1 cellular context compared by ENCODE assay signal in the genomic region with DNA sequence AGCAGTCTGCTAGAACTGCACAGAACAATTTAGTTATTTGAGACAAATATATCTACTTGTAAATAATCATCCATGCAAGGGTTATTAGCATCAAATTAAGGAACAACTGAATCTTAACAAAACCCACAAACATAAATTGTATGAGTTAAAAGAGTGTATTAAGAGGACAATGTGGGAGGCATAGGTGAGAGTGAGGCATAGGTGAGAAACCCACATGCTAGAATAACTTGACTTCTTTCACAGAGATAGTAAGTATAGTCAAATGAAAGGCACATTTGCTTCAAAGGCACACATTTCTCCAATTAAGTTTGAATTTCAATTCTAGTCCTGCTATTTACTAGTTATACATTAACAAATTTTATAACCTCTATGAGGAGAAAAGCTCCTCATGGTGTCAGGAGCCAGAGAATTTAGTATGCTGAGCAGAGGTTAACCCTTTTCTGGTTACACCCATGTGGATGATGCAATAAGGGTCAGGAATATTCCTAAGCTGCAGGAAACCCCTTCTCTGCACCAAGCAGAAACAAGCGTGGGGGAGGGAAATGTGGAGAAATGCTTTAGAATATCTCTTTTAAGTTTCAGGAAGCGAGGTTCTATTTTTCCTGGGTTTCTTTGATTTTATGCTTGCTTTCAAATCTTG.
TF ChIP-seq lines count a peak whose summit lies in the region.

No MANE protein-coding gene starts in this region.

TF ChIP-seq in GM23338, 12 proteins besides CTCF, POLR2A, EP300 and RAD21 (continued from another document):
- TF ChIP-seq, protein P1, sequence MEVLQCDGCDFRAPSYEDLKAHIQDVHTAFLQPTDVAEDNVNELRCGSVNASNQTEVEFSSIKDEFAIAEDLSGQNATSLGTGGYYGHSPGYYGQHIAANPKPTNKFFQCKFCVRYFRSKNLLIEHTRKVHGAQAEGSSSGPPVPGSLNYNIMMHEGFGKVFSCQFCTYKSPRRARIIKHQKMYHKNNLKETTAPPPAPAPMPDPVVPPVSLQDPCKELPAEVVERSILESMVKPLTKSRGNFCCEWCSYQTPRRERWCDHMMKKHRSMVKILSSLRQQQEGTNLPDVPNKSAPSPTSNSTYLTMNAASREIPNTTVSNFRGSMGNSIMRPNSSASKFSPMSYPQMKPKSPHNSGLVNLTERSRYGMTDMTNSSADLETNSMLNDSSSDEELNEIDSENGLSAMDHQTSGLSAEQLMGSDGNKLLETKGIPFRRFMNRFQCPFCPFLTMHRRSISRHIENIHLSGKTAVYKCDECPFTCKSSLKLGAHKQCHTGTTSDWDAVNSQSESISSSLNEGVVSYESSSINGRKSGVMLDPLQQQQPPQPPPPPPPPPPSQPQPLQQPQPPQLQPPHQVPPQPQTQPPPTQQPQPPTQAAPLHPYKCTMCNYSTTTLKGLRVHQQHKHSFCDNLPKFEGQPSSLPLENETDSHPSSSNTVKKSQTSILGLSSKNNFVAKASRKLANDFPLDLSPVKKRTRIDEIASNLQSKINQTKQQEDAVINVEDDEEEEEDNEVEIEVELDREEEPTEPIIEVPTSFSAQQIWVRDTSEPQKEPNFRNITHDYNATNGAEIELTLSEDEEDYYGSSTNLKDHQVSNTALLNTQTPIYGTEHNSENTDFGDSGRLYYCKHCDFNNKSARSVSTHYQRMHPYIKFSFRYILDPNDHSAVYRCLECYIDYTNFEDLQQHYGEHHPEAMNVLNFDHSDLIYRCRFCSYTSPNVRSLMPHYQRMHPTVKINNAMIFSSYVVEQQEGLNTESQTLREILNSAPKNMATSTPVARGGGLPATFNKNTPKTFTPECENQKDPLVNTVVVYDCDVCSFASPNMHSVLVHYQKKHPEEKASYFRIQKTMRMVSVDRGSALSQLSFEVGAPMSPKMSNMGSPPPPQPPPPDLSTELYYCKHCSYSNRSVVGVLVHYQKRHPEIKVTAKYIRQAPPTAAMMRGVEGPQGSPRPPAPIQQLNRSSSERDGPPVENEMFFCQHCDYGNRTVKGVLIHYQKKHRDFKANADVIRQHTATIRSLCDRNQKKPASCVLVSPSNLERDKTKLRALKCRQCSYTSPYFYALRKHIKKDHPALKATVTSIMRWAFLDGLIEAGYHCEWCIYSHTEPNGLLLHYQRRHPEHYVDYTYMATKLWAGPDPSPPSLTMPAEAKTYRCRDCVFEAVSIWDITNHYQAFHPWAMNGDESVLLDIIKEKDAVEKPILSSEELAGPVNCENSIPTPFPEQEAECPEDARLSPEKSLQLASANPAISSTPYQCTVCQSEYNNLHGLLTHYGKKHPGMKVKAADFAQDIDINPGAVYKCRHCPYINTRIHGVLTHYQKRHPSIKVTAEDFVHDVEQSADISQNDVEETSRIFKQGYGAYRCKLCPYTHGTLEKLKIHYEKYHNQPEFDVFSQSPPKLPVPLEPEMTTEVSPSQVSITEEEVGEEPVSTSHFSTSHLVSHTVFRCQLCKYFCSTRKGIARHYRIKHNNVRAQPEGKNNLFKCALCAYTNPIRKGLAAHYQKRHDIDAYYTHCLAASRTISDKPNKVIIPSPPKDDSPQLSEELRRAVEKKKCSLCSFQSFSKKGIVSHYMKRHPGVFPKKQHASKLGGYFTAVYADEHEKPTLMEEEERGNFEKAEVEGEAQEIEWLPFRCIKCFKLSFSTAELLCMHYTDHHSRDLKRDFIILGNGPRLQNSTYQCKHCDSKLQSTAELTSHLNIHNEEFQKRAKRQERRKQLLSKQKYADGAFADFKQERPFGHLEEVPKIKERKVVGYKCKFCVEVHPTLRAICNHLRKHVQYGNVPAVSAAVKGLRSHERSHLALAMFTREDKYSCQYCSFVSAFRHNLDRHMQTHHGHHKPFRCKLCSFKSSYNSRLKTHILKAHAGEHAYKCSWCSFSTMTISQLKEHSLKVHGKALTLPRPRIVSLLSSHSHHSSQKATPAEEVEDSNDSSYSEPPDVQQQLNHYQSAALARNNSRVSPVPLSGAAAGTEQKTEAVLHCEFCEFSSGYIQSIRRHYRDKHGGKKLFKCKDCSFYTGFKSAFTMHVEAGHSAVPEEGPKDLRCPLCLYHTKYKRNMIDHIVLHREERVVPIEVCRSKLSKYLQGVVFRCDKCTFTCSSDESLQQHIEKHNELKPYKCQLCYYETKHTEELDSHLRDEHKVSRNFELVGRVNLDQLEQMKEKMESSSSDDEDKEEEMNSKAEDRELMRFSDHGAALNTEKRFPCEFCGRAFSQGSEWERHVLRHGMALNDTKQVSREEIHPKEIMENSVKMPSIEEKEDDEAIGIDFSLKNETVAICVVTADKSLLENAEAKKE (CRISPR knock-in tag; IDR thresholded peaks at IDR 0.05) = no peak
- TF ChIP-seq NANOG (IDR thresholded peaks at IDR 0.05; ENCODE audit: borderline replicate concordance) (no peak), STAT1 (IDR thresholded peaks at IDR 0.05; ENCODE audit: unreplicated experiment) (no peak), CREB1 (CRISPR knock-in tag; IDR thresholded peaks at IDR 0.05; ENCODE audit: low read depth) (no peak), ZNF331 (CRISPR knock-in tag; IDR thresholded peaks at IDR 0.05; ENCODE audit: low read depth) (no peak), EZH2 (IDR thresholded peaks at IDR 0.05; ENCODE audit: low read depth, unreplicated experiment) (no peak), JUNB (IDR thresholded peaks at IDR 0.05; ENCODE audit: unreplicated experiment) (no peak), ZNF114 (CRISPR knock-in tag; IDR thresholded peaks at IDR 0.05) (no peak)
- TF ChIP-seq, protein P2, sequence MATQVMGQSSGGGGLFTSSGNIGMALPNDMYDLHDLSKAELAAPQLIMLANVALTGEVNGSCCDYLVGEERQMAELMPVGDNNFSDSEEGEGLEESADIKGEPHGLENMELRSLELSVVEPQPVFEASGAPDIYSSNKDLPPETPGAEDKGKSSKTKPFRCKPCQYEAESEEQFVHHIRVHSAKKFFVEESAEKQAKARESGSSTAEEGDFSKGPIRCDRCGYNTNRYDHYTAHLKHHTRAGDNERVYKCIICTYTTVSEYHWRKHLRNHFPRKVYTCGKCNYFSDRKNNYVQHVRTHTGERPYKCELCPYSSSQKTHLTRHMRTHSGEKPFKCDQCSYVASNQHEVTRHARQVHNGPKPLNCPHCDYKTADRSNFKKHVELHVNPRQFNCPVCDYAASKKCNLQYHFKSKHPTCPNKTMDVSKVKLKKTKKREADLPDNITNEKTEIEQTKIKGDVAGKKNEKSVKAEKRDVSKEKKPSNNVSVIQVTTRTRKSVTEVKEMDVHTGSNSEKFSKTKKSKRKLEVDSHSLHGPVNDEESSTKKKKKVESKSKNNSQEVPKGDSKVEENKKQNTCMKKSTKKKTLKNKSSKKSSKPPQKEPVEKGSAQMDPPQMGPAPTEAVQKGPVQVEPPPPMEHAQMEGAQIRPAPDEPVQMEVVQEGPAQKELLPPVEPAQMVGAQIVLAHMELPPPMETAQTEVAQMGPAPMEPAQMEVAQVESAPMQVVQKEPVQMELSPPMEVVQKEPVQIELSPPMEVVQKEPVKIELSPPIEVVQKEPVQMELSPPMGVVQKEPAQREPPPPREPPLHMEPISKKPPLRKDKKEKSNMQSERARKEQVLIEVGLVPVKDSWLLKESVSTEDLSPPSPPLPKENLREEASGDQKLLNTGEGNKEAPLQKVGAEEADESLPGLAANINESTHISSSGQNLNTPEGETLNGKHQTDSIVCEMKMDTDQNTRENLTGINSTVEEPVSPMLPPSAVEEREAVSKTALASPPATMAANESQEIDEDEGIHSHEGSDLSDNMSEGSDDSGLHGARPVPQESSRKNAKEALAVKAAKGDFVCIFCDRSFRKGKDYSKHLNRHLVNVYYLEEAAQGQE (IDR thresholded peaks at IDR 0.05; ENCODE audit: unreplicated experiment) = no peak
